8 cellular contexts compared by ENCODE assay signal in genomic region chr17:48997103-48997826, GRCh38. TPM values are rescaled to one million over a fixed set of nuclear protein-coding genes. Genes with fewer than 3 reads are reported as not detected.
DNase-seq lines count a peak whose midpoint lies in the region; FAIRE-seq and TF ChIP-seq lines count a peak whose summit lies in the region.

IGF2BP1 (plus strand) TSS chr17:48997385; CDS start chr17:48997746, 361 bp downstream.

- POLR2A ChIA-PET in SK-N-SH (lab: Yijun Ruan, JAX), result no interaction called here

- peak within 1 kb of the TSS; percentile 56; the same call in 1 of the 2 replicates for H2AFZ ChIP-seq in SK-N-SH (ENCODE audit: low read depth)

- H3K36me3 ChIP-seq in SK-N-SH (replicated peaks in 1 of 2; ENCODE audit: control insufficient read depth in 1 of 2, insufficient read depth in 2 of 2, low read length in 1 of 2) (no peaks in the 10 kb centered on the region), endodermal cell (ENCODE audit: control insufficient read depth, insufficient read depth, low read length) (peaks cover 19% of the 10 kb centered on the region)

- H3K79me2 ChIP-seq in SK-N-SH (ENCODE audit: insufficient read depth), result no peaks in the 10 kb centered on the region

- H3K4me3 ChIP-seq in SK-N-SH (ENCODE audit: low read depth in 2 of 2, low read length in 1 of 2) (no peak within 1 kb of the TSS; a peak in 1 of 4 replicates), endodermal cell (ENCODE audit: low read length) (peak within 1 kb of the TSS; percentile 99)

- no peak for TF ChIP-seq CTCF in SK-N-SH (IDR thresholded peaks at IDR 0.05)
- TF ChIP-seq CTCF in endodermal cell (conservative IDR thresholded peaks at IDR 0.05), result no peak
- no peak for TF ChIP-seq CTCF in osteocyte (IDR thresholded peaks at IDR 0.05)

- peaks cover 19% of the 10 kb centered on the region for H3F3A ChIP-seq in SK-N-SH (replicated peaks; ENCODE audit: insufficient read depth)

- H3K27me3 ChIP-seq in SK-N-SH (ENCODE audit: insufficient read depth) (peaks cover 86% of the 10 kb centered on the region), endodermal cell (ENCODE audit: control insufficient read depth, insufficient read depth, low read length, poor library complexity, severe bottlenecking) (no peaks in the 10 kb centered on the region)

- peak; percentile 44 for DNase-seq in activated T-cell treated with anti-CD3 and anti-CD28 coated beads, Interleukin-2, amount 50 U/mL, for 1 hour
- DNase-seq in activated T-cell treated with anti-CD3 and anti-CD28 coated beads for 4 hours (no peak), SK-N-SH (peak; percentile 61), endodermal cell (peak; percentile 96), osteocyte (ENCODE audit: extremely low spot score, unreplicated experiment) (peak; percentile 86), urothelium cell line (ENCODE audit: low spot score) (no peak), epidermal melanocyte (ENCODE audit: insufficient read length, low spot score) (no peak), NCI-H1694 (lab: John Stamatoyannopoulos, UW) (no peak)

- H3K9me2 ChIP-seq in SK-N-SH, result no peaks in the 10 kb centered on the region

- FAIRE-seq in urothelium cell line (lab: Jason Lieb, UNC), result no peak

- peak within 1 kb of the TSS; percentile 99 for H3K4me3 Mint-ChIP-seq in endodermal cell
- H3K4me3 Mint-ChIP-seq in osteocyte (ENCODE audit: unreplicated experiment), result peak within 1 kb of the TSS; percentile 93

- H3K4me1 Mint-ChIP-seq in endodermal cell (peaks cover 34% of the 10 kb centered on the region), osteocyte (ENCODE audit: unreplicated experiment) (peaks cover 45% of the 10 kb centered on the region)

- no peak for TF ChIP-seq RAD21 in SK-N-SH (IDR thresholded peaks at IDR 0.05; ENCODE audit: low read length)

- peaks cover 12% of the 10 kb centered on the region; the same call in 1 of the 2 replicates for H4K20me1 ChIP-seq in SK-N-SH (ENCODE audit: insufficient read depth)

- H3K9me3 Mint-ChIP-seq in endodermal cell, result no peaks in the 10 kb centered on the region
- no peaks in the 10 kb centered on the region for H3K9me3 Mint-ChIP-seq in osteocyte (ENCODE audit: unreplicated experiment)

- 1% methylated on average over 61 of the region's 62 CpGs for WGBS in SK-N-SH (ENCODE audit: low lambda C conversion rate)
- WGBS in endodermal cell (ENCODE audit: insufficient coverage in 1 of 2, insufficient read length in 1 of 2), 2 experiments, result 0% methylated on average over 10 to 59 of the region's 62 CpGs

- H3K4me2 ChIP-seq in SK-N-SH, result peak within 1 kb of the TSS; percentile 50; the same call in 1 of the 2 replicates

- H3K9me3 ChIP-seq in SK-N-SH (no peaks in the 10 kb centered on the region), endodermal cell (ENCODE audit: control insufficient read depth, low read length) (no peaks in the 10 kb centered on the region)

- H3K27me3 Mint-ChIP-seq in endodermal cell (ENCODE audit: insufficient read depth), result no peaks in the 10 kb centered on the region
- H3K27me3 Mint-ChIP-seq in osteocyte (ENCODE audit: unreplicated experiment), result peaks cover 32% of the 10 kb centered on the region

- no peak within 1 kb of the TSS for H3K9ac ChIP-seq in SK-N-SH
- H3K9ac ChIP-seq in endodermal cell (ENCODE audit: extremely low read depth, low read length, poor library complexity, severe bottlenecking), result peak within 1 kb of the TSS; percentile 99

- CTCF ChIA-PET in SK-N-SH (lab: Yijun Ruan, JAX), result interaction anchor here (0.6 to 5.7 kb wide), 9 partner anchors 30 to 870 kb away, joined by 3 to 35 read pairs (median 4); no protein-coding TSS in a partner anchor

- H3K27ac Mint-ChIP-seq in endodermal cell (peak within 1 kb of the TSS; percentile 98), osteocyte (ENCODE audit: unreplicated experiment) (peak within 1 kb of the TSS; percentile 95)

- no peak within 1 kb of the TSS for H3K27ac ChIP-seq in SK-N-SH (ENCODE audit: low read depth in 2 of 2, low read length in 1 of 2)
- H3K27ac ChIP-seq in endodermal cell (ENCODE audit: low read depth, low read length), result peak within 1 kb of the TSS; percentile 99

- H3K36me3 Mint-ChIP-seq in endodermal cell (ENCODE audit: low read depth) (peaks cover 29% of the 10 kb centered on the region), osteocyte (ENCODE audit: unreplicated experiment) (no peaks in the 10 kb centered on the region)

- TF ChIP-seq EP300 in SK-N-SH (IDR thresholded peaks at IDR 0.05; ENCODE audit: borderline replicate concordance in 1 of 2, low read depth in 1 of 2, low read length in 1 of 2), result no peak

- H3K4me1 ChIP-seq in SK-N-SH (ENCODE audit: control insufficient read depth in 1 of 2, insufficient read depth in 2 of 2, low read depth in 1 of 2, low read length in 1 of 2), result no peaks in the 10 kb centered on the region; a peak in 1 of 4 replicates
- peaks cover 2% of the 10 kb centered on the region for H3K4me1 ChIP-seq in endodermal cell (ENCODE audit: control insufficient read depth, insufficient read depth, low read length)

TF ChIP-seq in SK-N-SH, 30 proteins besides CTCF, POLR2A, EP300 and RAD21:
- TF ChIP-seq EZH2phosphoT487 (IDR thresholded peaks at IDR 0.05; ENCODE audit: borderline replicate concordance, low read depth) (peak; percentile 100), IRF3 (IDR thresholded peaks at IDR 0.05; ENCODE audit: low read depth, low read length) (no peak), RXRA (IDR thresholded peaks at IDR 0.05; ENCODE audit: borderline replicate concordance, low read depth) (no peak), FOXM1 (IDR thresholded peaks at IDR 0.05; ENCODE audit: low read depth) (no peak)
TF ChIP-seq in SK-N-SH: peak in this region for 1.

RNA-seq across cellular contexts. Expression of gene IGF2BP1, which starts in this region (rescaled TPM):
- 0.02 and 0.05 TPM in 2 replicates for polyA plus RNA-seq in SK-N-SH (2012; rRNA removed)
- polyA plus RNA-seq in SK-N-SH (2012; cell fraction: cytosol; rRNA removed), result 0.07 and 0.10 TPM in 2 replicates
- polyA plus RNA-seq in SK-N-SH (2012; cell fraction: nucleus; rRNA removed), result 0.01 and 0.21 TPM in 2 replicates
- 100 to 1,000 TPM; 333 to 360 TPM for total RNA-seq in endodermal cell
- 139 TPM for polyA plus RNA-seq in endodermal cell (2013, experiment 1 of 2)
- polyA plus RNA-seq in endodermal cell (2013, experiment 2 of 2), result 139 TPM
- total RNA-seq in osteocyte, result 47.6 and 51.4 TPM in 2 replicates

Comparison
In these comparisons a context has a peak if more than half of its experiments do, and no peak if none do; other contexts are left out.
1. DNase-seq: peak in activated T-cell treated with anti-CD3 and anti-CD28 coated beads, Interleukin-2, amount 50 U/mL, for 1 hour (single experiment), endodermal cell (single experiment) and osteocyte (single experiment); none in activated T-cell treated with anti-CD3 and anti-CD28 coated beads for 4 hours (single experiment), urothelium cell line (single experiment), epidermal melanocyte (single experiment) and NCI-H1694 (single experiment).
2. Peak in DNase-seq and H3K4me2 ChIP-seq in SK-N-SH; RNA of the gene not detected or under 1 TPM.